30 cellular contexts compared by ENCODE assay signal in the genomic region with DNA sequence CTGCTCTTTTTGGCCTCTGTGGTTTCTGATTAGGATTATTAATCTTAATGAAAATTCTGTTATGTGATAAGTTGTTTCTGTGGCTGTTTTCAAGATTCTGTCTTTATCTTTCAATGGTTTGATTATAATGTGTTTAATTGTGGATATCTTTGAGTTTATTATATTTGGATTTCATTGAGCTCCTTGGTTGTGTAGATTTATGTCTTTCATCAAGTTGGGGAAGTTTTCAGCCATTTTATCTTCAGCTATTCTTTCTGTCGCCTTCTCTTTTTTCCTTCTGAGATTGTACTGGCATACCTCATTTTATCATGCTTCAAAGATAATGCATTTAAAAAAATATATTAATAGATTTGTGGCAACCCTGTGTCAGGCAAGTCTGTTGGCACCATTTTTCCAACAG.
"Had no signal": no experiment of that assay in that cellular context is flagged by ENCODE, and none has a peak within 500 bp of the region (broad histone marks: within the 10 kb centered on the region; RNA-seq: fewer than 3 reads in every experiment).

No MANE protein-coding gene starts in this region.

- FAIRE-seq: bronchial epithelial cell, TTC549 had no signal

- ATAC-seq: activated CD4-positive, CD25-positive, alpha-beta regulatory T cell treated with anti-CD3 and anti-CD28 coated beads, Interleukin-2, amount 50 U/mL, for 24 hours; activated naive CD8-positive, alpha-beta T cell treated with anti-CD3 and anti-CD28 coated beads, Interleukin-2, amount 50 U/mL, for 24 hours had no signal

- H3K27me3 Mint-ChIP-seq: activated CD4-positive, alpha-beta memory T cell treated with anti-CD3 and anti-CD28 coated beads, Interleukin-2, amount 10 ng/mL, durations not matched to agents 7 days and 5 days; activated CD4-positive, alpha-beta T cell treated with anti-CD3 and anti-CD28 coated beads for 36 hours; activated CD8-positive, alpha-beta memory T cell treated with anti-CD3 and anti-CD28 coated beads, Interleukin-2, amount 10 ng/mL, durations not matched to agents 7 days and 5 days; activated naive CD4-positive, alpha-beta T cell treated with anti-CD3 and anti-CD28 coated beads, Interleukin-2, amount 10 ng/mL, durations not matched to agents 7 days and 5 days; activated naive CD8-positive, alpha-beta T cell; activated naive CD8-positive, alpha-beta T cell treated with anti-CD3 and anti-CD28 coated beads, Interleukin-2, amount 50 U/mL, for 24 hours; brain had no signal

- H3K4me1 Mint-ChIP-seq: activated naive CD4-positive, alpha-beta T cell treated with anti-CD3 and anti-CD28 coated beads, Interleukin-2, amount 10 ng/mL, durations not matched to agents 7 days and 5 days; brain had no signal

- H3K27ac Mint-ChIP-seq: activated CD4-positive, alpha-beta memory T cell treated with anti-CD3 and anti-CD28 coated beads, Interleukin-2, amount 10 ng/mL, durations not matched to agents 7 days and 5 days; activated CD4-positive, alpha-beta T cell treated with anti-CD3 and anti-CD28 coated beads for 36 hours; activated naive CD4-positive, alpha-beta T cell treated with anti-CD3 and anti-CD28 coated beads, Interleukin-2, amount 10 ng/mL, durations not matched to agents 7 days and 5 days; activated naive CD8-positive, alpha-beta T cell; activated naive CD8-positive, alpha-beta T cell treated with anti-CD3 and anti-CD28 coated beads, Interleukin-2, amount 50 U/mL, for 24 hours; T-helper 2 cell treated with Interferon-gamma antibody and Interleukin-4, amounts not matched to agents 5 μg/mL and 100 μg/mL, for 36 hours had no signal

- H3K4me3 Mint-ChIP-seq: activated CD4-positive, alpha-beta memory T cell treated with anti-CD3 and anti-CD28 coated beads, Interleukin-2, amount 10 ng/mL, durations not matched to agents 7 days and 5 days; activated CD4-positive, alpha-beta T cell treated with anti-CD3 and anti-CD28 coated beads for 36 hours; activated CD8-positive, alpha-beta memory T cell treated with anti-CD3 and anti-CD28 coated beads, Interleukin-2, amount 10 ng/mL, durations not matched to agents 7 days and 5 days; activated naive CD4-positive, alpha-beta T cell treated with anti-CD3 and anti-CD28 coated beads, Interleukin-2, amount 10 ng/mL, durations not matched to agents 7 days and 5 days; activated naive CD8-positive, alpha-beta T cell; activated naive CD8-positive, alpha-beta T cell treated with anti-CD3 and anti-CD28 coated beads, Interleukin-2, amount 50 U/mL, for 24 hours; brain; T-helper 2 cell treated with Interferon-gamma antibody and Interleukin-4, amounts not matched to agents 5 μg/mL and 100 μg/mL, for 36 hours had no signal

- DNase-seq: activated CD4-positive, alpha-beta memory T cell treated with anti-CD3 and anti-CD28 coated beads, Interleukin-2, amount 10 ng/mL, durations not matched to agents 7 days and 5 days; activated CD4-positive, alpha-beta T cell treated with anti-CD3 and anti-CD28 coated beads for 36 hours; activated CD4-positive, alpha-beta T cell treated with anti-CD3 and anti-CD28 coated beads, Interleukin-2, amount 50 U/mL, for 1 hour; activated CD8-positive, alpha-beta memory T cell treated with anti-CD3 and anti-CD28 coated beads for 24 hours; activated CD8-positive, alpha-beta memory T cell treated with anti-CD3 and anti-CD28 coated beads, Interleukin-2, amount 10 ng/mL, durations not matched to agents 7 days and 5 days; activated CD8-positive, alpha-beta memory T cell treated with anti-CD3 and anti-CD28 coated beads, Interleukin-2, amount 50 U/mL, for 48 hours; activated effector memory CD4-positive, alpha-beta T cell treated with Interleukin-2 at 50 U/mL for 16 hours; activated naive CD4-positive, alpha-beta T cell treated with anti-CD3 and anti-CD28 coated beads, Interleukin-2, amount 10 ng/mL, durations not matched to agents 7 days and 5 days; activated naive CD8-positive, alpha-beta T cell treated with anti-CD3 and anti-CD28 coated beads, Interleukin-2, amount 50 U/mL, for 24 hours; activated T-cell treated with anti-CD3 and anti-CD28 coated beads, Interleukin-2, amount 50 U/mL, for 48 hours; anterior cingulate cortex; caudate nucleus; cerebellar nuclear complex; NCI-H1092 treated with DMSO at 0.1 percent for 48 hours; NCI-H1417; NCI-H146; NCI-H187; NCI-H2029 treated with DMSO at 0.1 percent for 48 hours; NCI-H2171 treated with DMSO at 0.1 percent for 48 hours; NCI-H2227 treated with DMSO at 0.1 percent for 48 hours; NCI-H446; NCI-H510A treated with DMSO at 0.1 percent for 48 hours; NCI-H69; Right ventricle myocardium superior had no signal
